8 cellular contexts compared by ENCODE assay signal in the genomic region with DNA sequence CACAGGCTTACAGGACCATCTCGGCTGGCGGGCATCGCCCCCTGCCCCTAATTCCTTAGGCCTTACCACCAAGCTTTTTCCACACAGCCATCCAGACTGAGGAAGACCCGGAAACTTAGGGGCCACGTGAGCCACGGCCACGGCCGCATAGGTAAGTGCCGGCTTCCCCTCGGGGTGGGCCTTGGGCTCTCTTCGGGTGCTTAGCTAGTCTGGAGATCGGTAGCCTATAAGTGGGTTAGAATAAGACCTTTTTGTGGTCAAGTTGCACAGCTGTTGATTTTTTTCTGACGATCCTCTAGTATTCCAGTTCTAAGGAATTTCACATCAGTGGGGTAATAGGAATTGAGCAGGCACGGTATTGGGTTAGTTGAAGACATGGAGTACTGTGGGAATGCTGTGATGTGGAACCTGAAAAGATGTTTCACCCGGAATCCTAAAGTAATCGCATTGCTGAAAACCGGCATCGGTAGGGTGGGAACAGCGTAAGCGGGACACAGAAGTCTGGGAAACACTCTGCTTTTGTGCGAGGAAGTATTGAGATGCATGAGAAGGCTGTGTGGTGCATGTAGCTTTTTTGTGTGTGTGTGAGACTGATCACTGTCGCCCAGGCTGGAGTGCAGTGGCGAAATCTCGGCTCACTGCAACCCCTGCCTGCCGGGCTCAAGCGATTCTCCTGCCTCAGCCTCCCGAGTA.
DNase-seq lines count a peak whose midpoint lies in the region; ATAC-seq lines count a peak whose summit lies in the region.

No MANE protein-coding gene starts in this region.

- peak; percentile 3 for ATAC-seq in HG03039 (IDR thresholded peaks at IDR 0.05; ENCODE audit: unreplicated experiment)
- no peak for ATAC-seq in activated naive CD8-positive, alpha-beta T cell treated with anti-CD3 and anti-CD28 coated beads, Interleukin-2, amount 50 U/mL, for 24 hours

- DNase-seq in activated naive CD8-positive, alpha-beta T cell treated with anti-CD3 and anti-CD28 coated beads, Interleukin-2, amount 50 U/mL, for 24 hours: peak; percentile 24
- peak; percentile 38 for DNase-seq in stimulated activated CD4-positive, alpha-beta T cell treated with anti-CD3 and anti-CD28 coated beads, Interleukin-4, amount 100 ng/mL, for 24 hours
- no peak for DNase-seq in NOMO-1 treated with DMSO at 0.1 percent for 48 hours (lab: John Stamatoyannopoulos, UW; ENCODE audit: unreplicated experiment)
- DNase-seq in NCI-H1436 (lab: John Stamatoyannopoulos, UW): no peak
- DNase-seq in NCI-H510A (lab: John Stamatoyannopoulos, UW): no peak

- peak overlapping the region; percentile 99 for H3K27ac Mint-ChIP-seq in activated naive CD8-positive, alpha-beta T cell treated with anti-CD3 and anti-CD28 coated beads, Interleukin-2, amount 50 U/mL, for 24 hours

- peak overlapping the region; percentile 99 for H3K4me3 Mint-ChIP-seq in activated naive CD8-positive, alpha-beta T cell treated with anti-CD3 and anti-CD28 coated beads, Interleukin-2, amount 50 U/mL, for 24 hours

- peak overlapping the region; percentile 100 for H3K9ac ChIP-seq in BLaER1
- peak overlapping the region; percentile 98 for H3K9ac ChIP-seq in iPS-18a (ENCODE audit: low read length)

- H4K20me1 ChIP-seq in BLaER1: peaks cover 43% of the 10 kb centered on the region

- no peaks in the 10 kb centered on the region for H3K27me3 ChIP-seq in BLaER1
- H3K27me3 ChIP-seq in iPS-18a (ENCODE audit: control insufficient read depth, insufficient read depth, low read length): no peaks in the 10 kb centered on the region

- H3K4me1 ChIP-seq in BLaER1: peaks cover 54% of the 10 kb centered on the region
- H3K4me1 ChIP-seq in iPS-18a (ENCODE audit: control insufficient read depth, low read depth, low read length): peaks cover 21% of the 10 kb centered on the region

- H3K9me3 ChIP-seq in BLaER1 (no peaks in the 10 kb centered on the region), iPS-18a (ENCODE audit: control insufficient read depth, low read depth, low read length) (no peaks in the 10 kb centered on the region)

- H3K9me3 Mint-ChIP-seq in activated naive CD8-positive, alpha-beta T cell treated with anti-CD3 and anti-CD28 coated beads, Interleukin-2, amount 50 U/mL, for 24 hours: peaks cover 5% of the 10 kb centered on the region

- H3K4me2 ChIP-seq in BLaER1: peak overlapping the region; percentile 96

- peaks cover 58% of the 10 kb centered on the region for H3K4me1 Mint-ChIP-seq in activated naive CD8-positive, alpha-beta T cell treated with anti-CD3 and anti-CD28 coated beads, Interleukin-2, amount 50 U/mL, for 24 hours

- peak overlapping the region; percentile 98 for H3K4me3 ChIP-seq in BLaER1
- H3K4me3 ChIP-seq in iPS-18a (ENCODE audit: low read length): peak overlapping the region; percentile 75

- H3K36me3 ChIP-seq in BLaER1 (peaks cover 48% of the 10 kb centered on the region), iPS-18a (ENCODE audit: control insufficient read depth, low read depth, low read length) (peaks cover 36% of the 10 kb centered on the region)

- H3K27ac ChIP-seq in BLaER1 (peak overlapping the region; percentile 100), iPS-18a (ENCODE audit: low read length) (peak overlapping the region; percentile 99)

- peaks cover 71% of the 10 kb centered on the region for H3K36me3 Mint-ChIP-seq in activated naive CD8-positive, alpha-beta T cell treated with anti-CD3 and anti-CD28 coated beads, Interleukin-2, amount 50 U/mL, for 24 hours (ENCODE audit: low read depth)

- no peaks in the 10 kb centered on the region for H3K27me3 Mint-ChIP-seq in activated naive CD8-positive, alpha-beta T cell treated with anti-CD3 and anti-CD28 coated beads, Interleukin-2, amount 50 U/mL, for 24 hours

Comparison
In these comparisons a context has a peak if more than half of its experiments do, and no peak if none do; other contexts are left out.
1. DNase-seq: peak in activated naive CD8-positive, alpha-beta T cell treated with anti-CD3 and anti-CD28 coated beads, Interleukin-2, amount 50 U/mL, for 24 hours (single experiment) and stimulated activated CD4-positive, alpha-beta T cell treated with anti-CD3 and anti-CD28 coated beads, Interleukin-4, amount 100 ng/mL, for 24 hours (single experiment); none in NOMO-1 treated with DMSO at 0.1 percent for 48 hours (single experiment), NCI-H1436 (single experiment) and NCI-H510A (single experiment).